ENCODE assay signal across 8 cellular contexts in genomic region chr6:57046332-57047256, GRCh38. TPM values are rescaled to one million over a fixed set of nuclear protein-coding genes. Genes with fewer than 3 reads are reported as not detected.
A peak's percentile ranks its signal among the peaks of the same experiment; 100 is the strongest.
DNase-seq lines count a peak whose midpoint lies in the region; ATAC-seq and TF ChIP-seq lines count a peak whose summit lies in the region.
"Not testable (repeated sequence)": the region's sequence is repeated elsewhere in the genome, so short reads cannot be mapped to it uniquely, and the experiment has no call there.

TSS of gene KIAA1586 (plus strand) at chr6:57046693. CDS start at chr6:57046756, 63 bp downstream.

- H2AFZ ChIP-seq in ACC112 (ENCODE audit: low read length, unreplicated experiment), result peak within 1 kb of the TSS; percentile 99
- peak within 1 kb of the TSS; percentile 51 for H2AFZ ChIP-seq in mammary epithelial cell (ENCODE audit: low read depth, low read length)

- CTCF ChIA-PET in mammary epithelial cell (lab: Charles Lee; ENCODE audit: low non-redundant PET), result not testable (repeated sequence)

- H3K9ac ChIP-seq in mammary epithelial cell (ENCODE audit: insufficient read depth, low read length), result peak within 1 kb of the TSS; percentile 14

- H3K27me3 ChIP-seq in ACC112 (ENCODE audit: insufficient read depth, low read length); mammary epithelial cell (ENCODE audit: insufficient read depth, low read length): not testable (repeated sequence)

- peaks cover 12% of the 10 kb centered on the region for H3K4me1 ChIP-seq in ACC112 (ENCODE audit: control insufficient read depth, insufficient read depth, low read length, unreplicated experiment)
- not testable (repeated sequence) for H3K4me1 ChIP-seq in mammary epithelial cell (ENCODE audit: insufficient read depth, low read length)

- dilution Hi-C loops in mammary epithelial cell (cut with HindIII; ENCODE audit: low sequenced_read_pairs), result not testable (repeated sequence)

- H3K9me3 ChIP-seq in mammary epithelial cell (replicated peaks; ENCODE audit: insufficient read depth, low read length), result not testable (repeated sequence)

- in situ Hi-C loops in mammary epithelial cell (cut with MboI; ENCODE audit: low sequenced_read_pairs in 2 of 2), result not testable (repeated sequence)

- H3K27ac ChIP-seq in ACC112 (ENCODE audit: low read depth, low read length) (0 out of 2 replicates have a peak within 1 kb of the TSS, but pooled peaks have one; percentile 19), VCaP (peak within 1 kb of the TSS; percentile 67), mammary epithelial cell (ENCODE audit: insufficient read depth, low read depth, low read length) (peak within 1 kb of the TSS; percentile 35)

- WGBS in mammary epithelial cell (ENCODE audit: low coverage, missing lambda C conversion rate), result 4% methylated on average over 26 of the region's 78 CpGs

- H4K20me1 ChIP-seq in mammary epithelial cell (ENCODE audit: insufficient read depth, low read length), result not testable (repeated sequence)

- H3K36me3 ChIP-seq in ACC112 (ENCODE audit: insufficient read depth, low read length) (peaks cover 20% of the 10 kb centered on the region), mammary epithelial cell (ENCODE audit: insufficient read depth, low read length) (peaks cover 16% of the 10 kb centered on the region)

- H3K4me3 ChIP-seq in ACC112 (ENCODE audit: low read depth, low read length), result peak within 1 kb of the TSS; percentile 76
- H3K4me3 ChIP-seq in mammary epithelial cell (replicated peaks in 1 of 3; ENCODE audit: insufficient read depth in 1 of 3, low read depth in 2 of 3, low read length in 3 of 3), result peak within 1 kb of the TSS; percentile 52 to 61 (median 58)

- peaks cover 31% of the 10 kb centered on the region for H3K79me2 ChIP-seq in ACC112 (ENCODE audit: control insufficient read depth, insufficient read depth, low read length, unreplicated experiment)
- peaks cover 37% of the 10 kb centered on the region for H3K79me2 ChIP-seq in mammary epithelial cell (ENCODE audit: insufficient read depth, low read length)

- TSS peak; percentile 91 for BruUV-seq in mammary epithelial cell (replicated peaks; lab: Mats Ljungman, UMichigan)

- H3K4me2 ChIP-seq in mammary epithelial cell (ENCODE audit: insufficient read depth, low read depth, low read length), result peak within 1 kb of the TSS; percentile 75

- peak; percentile 93 for DNase-seq in NCI-H2171 treated with DMSO at 0.1 percent for 48 hours (lab: John Stamatoyannopoulos, UW)
- DNase-seq in mammary epithelial cell, result peak; percentile 85
- peak; percentile 82 for DNase-seq in iPS-NIHi7 (ENCODE audit: extremely low spot score)
- peak; percentile 55 for DNase-seq in smooth muscle cell of the brain vasculature (ENCODE audit: low read depth, low spot score)

- not testable (repeated sequence) for TF ChIP-seq CTCF in VCaP (conservative IDR thresholded peaks at IDR 0.05); mammary epithelial cell (conservative IDR thresholded peaks at IDR 0.05 in 1 of 2, IDR thresholded peaks at IDR 0.05 in 1 of 2; ENCODE audit: extremely low read depth in 1 of 2, insufficient read depth in 1 of 2, low read depth in 1 of 2, low read length in 2 of 2)

- intact Hi-C loops in mammary epithelial cell (cut with micrococcal nuclease), result loop anchor here (1.0 kb wide), 1 partner anchor 91 kb away; the partner anchor contains the start of gene BEND6

- ATAC-seq in GM18870 (IDR thresholded peaks at IDR 0.05; ENCODE audit: unreplicated experiment), result peak; percentile 92
- peak; percentile 98 for ATAC-seq in HG03108 (IDR thresholded peaks at IDR 0.05; ENCODE audit: unreplicated experiment)

RNA-seq across cellular contexts. Expression of gene KIAA1586, which starts in this region (rescaled TPM):
- total RNA-seq in mammary epithelial cell, result 10 to 100 TPM; 12.3 to 14.4 TPM
- 2.8 TPM for polyA plus RNA-seq in mammary epithelial cell
- 3.8 TPM for polyA minus RNA-seq in mammary epithelial cell

Comparison
In these comparisons a context has a peak if more than half of its experiments do, and no peak if none do; other contexts are left out.
1. Peak in every context shown above with its lines: DNase-seq, ATAC-seq, H3K4me3 ChIP-seq and H3K27ac ChIP-seq.